In genomic region chr1:12001996-12002493, GRCh38 we compare ENCODE assay signal across 12 cellular contexts. TPM values are rescaled to one million over a fixed set of nuclear protein-coding genes. Genes with fewer than 3 reads are reported as not detected.
A peak's percentile ranks its signal among the peaks of the same experiment; 100 is the strongest.
DNase-seq lines count a peak whose midpoint lies in the region; ATAC-seq and TF ChIP-seq lines count a peak whose summit lies in the region.
"Had no signal": no experiment of that assay in that cellular context is flagged by ENCODE, and none has a peak within 500 bp of the region (broad histone marks: within the 10 kb centered on the region; RNA-seq: fewer than 3 reads in every experiment).

No MANE protein-coding gene starts in this region.

- H3K27me3 ChIP-seq in Caco-2 (replicated peaks; ENCODE audit: control insufficient read depth, insufficient read depth, low read length) (no peaks in the 10 kb centered on the region), transverse colon (no peaks in the 10 kb centered on the region), dorsolateral prefrontal cortex (no peaks in the 10 kb centered on the region)
- H3K27me3 ChIP-seq: body of pancreas, stomach had no signal

- POLR2A ChIA-PET in Caco-2 (lab: Charles Lee) = no interaction called here

- H3K4me1 Mint-ChIP-seq in Caco-2 (ENCODE audit: low read depth, unreplicated experiment) = no peaks in the 10 kb centered on the region

- no peak overlapping the region for H3K4me3 Mint-ChIP-seq in Caco-2 (ENCODE audit: unreplicated experiment)

- H3K9me3 ChIP-seq in Caco-2 (no peaks in the 10 kb centered on the region), transverse colon (no peaks in the 10 kb centered on the region)
- H3K9me3 ChIP-seq: body of pancreas, prostate gland, stomach had no signal

- H3K4me1 ChIP-seq in Caco-2 (no peaks in the 10 kb centered on the region), transverse colon (no peaks in the 10 kb centered on the region)
- H3K4me1 ChIP-seq: body of pancreas, prostate gland, stomach had no signal

- no peak for TF ChIP-seq EP300 in transverse colon (IDR thresholded peaks at IDR 0.05; ENCODE audit: low read depth)

- intact Hi-C loops in Caco-2 (cut with micrococcal nuclease; ENCODE audit: unreplicated experiment) = no loop called here
- intact Hi-C loops in left colon (cut with DNase I, micrococcal nuclease) = no loop called here
- intact Hi-C loops in transverse colon (cut with DNase I; ENCODE audit: low total_unique reads) = no loop called here
- intact Hi-C loops in dorsolateral prefrontal cortex (cut with DNase I) = no loop called here

- peaks cover 79% of the 10 kb centered on the region for H3K36me3 Mint-ChIP-seq in Caco-2 (ENCODE audit: insufficient read depth, unreplicated experiment)

- no peak overlapping the region for H3K4me3 ChIP-seq in Caco-2 (ENCODE audit: low read depth, low read length)
- no peak overlapping the region for H3K4me3 ChIP-seq in choroid plexus epithelial cell (ENCODE audit: low read depth, low read length)
- no peak overlapping the region for H3K4me3 ChIP-seq in transverse colon
- no peak overlapping the region for H3K4me3 ChIP-seq in dorsolateral prefrontal cortex
- H3K4me3 ChIP-seq: body of pancreas, prostate gland, stomach had no signal

- peaks cover 6% of the 10 kb centered on the region for H3K36me3 ChIP-seq in Caco-2 (ENCODE audit: control insufficient read depth, insufficient read depth, low read length)
- H3K36me3 ChIP-seq in transverse colon = peaks cover 0 to 89% (median 43%) of the 10 kb centered on the region in 4 donors

- in situ Hi-C loops in transverse colon (cut with MboI; ENCODE audit: low pct_ligation_motif_present in 1 of 4, low pct_unique_long_range_greater_than_20kb in 1 of 4, low sequenced_read_pairs in 3 of 4) = no loop called here

- no peak for TF ChIP-seq POLR2A in transverse colon (IDR thresholded peaks at IDR 0.05)

- H3K27ac Mint-ChIP-seq in Caco-2 (ENCODE audit: unreplicated experiment) = peak overlapping the region; percentile 28

- H3K27me3 Mint-ChIP-seq in Caco-2 (ENCODE audit: insufficient read depth, unreplicated experiment) = no peaks in the 10 kb centered on the region

- WGBS in transverse colon (ENCODE audit: low coverage in 1 of 2), 2 donors = 90% methylated on average over 10 of the region's 10 CpGs; no CpG with 5 or more reads in 1 of the 2 donors

- H3K9me3 Mint-ChIP-seq in Caco-2 (ENCODE audit: unreplicated experiment) = no peaks in the 10 kb centered on the region

- CTCF ChIA-PET in Caco-2 (lab: Charles Lee) = no interaction called here

- DNase-seq in Caco-2 (no peak), M059J (ENCODE audit: low read depth) (peak; percentile 81), choroid plexus epithelial cell (ENCODE audit: low read depth) (peak; percentile 33), left colon (no peak), transverse colon (no peak), dorsolateral prefrontal cortex (no peak)
- DNase-seq: stomach had no signal

- ATAC-seq in left colon (peak; percentile 62), GM19463 (IDR thresholded peaks at IDR 0.05; ENCODE audit: unreplicated experiment) (no peak), HG03095 (IDR thresholded peaks at IDR 0.05; ENCODE audit: unreplicated experiment) (no peak)
- ATAC-seq: body of pancreas had no signal

- TF ChIP-seq CTCF in Caco-2 (IDR thresholded peaks at IDR 0.05; ENCODE audit: insufficient read depth in 1 of 2, low read depth in 1 of 2, low read length in 1 of 2, severe bottlenecking in 1 of 2, unreplicated experiment in 1 of 2) = no peak
- TF ChIP-seq CTCF in choroid plexus epithelial cell (conservative IDR thresholded peaks at IDR 0.05; ENCODE audit: low read depth, low read length) = no peak
- TF ChIP-seq CTCF in transverse colon (IDR thresholded peaks at IDR 0.05) = no peak
- no peak for TF ChIP-seq CTCF in dorsolateral prefrontal cortex (IDR thresholded peaks at IDR 0.05 in 54 of 56, conservative IDR thresholded peaks at IDR 0.05 in 2 of 56; ENCODE audit: low read depth in 1 of 56, partially characterized antibody in 56 of 56)

- H3K27ac ChIP-seq in transverse colon (no peak overlapping the region), dorsolateral prefrontal cortex (no peak overlapping the region)
- H3K27ac ChIP-seq: body of pancreas, KMS-11, prostate gland, stomach had no signal

- BruUV-seq in Caco-2 (replicated peaks; lab: Mats Ljungman, UMichigan) = no TSS peak

RNA-seq across cellular contexts. Expression of gene MIIP, which starts 17.3 kb away (rescaled TPM):
- total RNA-seq in Caco-2 (2022) (38.6 and 41.0 TPM in 2 replicates), left colon (10 to 100 TPM; 16.2 to 22.9 TPM), transverse colon (10 to 100 TPM; 24.4 to 33.6 (median 27.7) TPM), dorsolateral prefrontal cortex (10 to 100 TPM; 16.3 to 37.8 (median 24.3) TPM)
- 16.3 and 26.0 TPM in 2 replicates for total RNA-seq in M059J (2014; rRNA removed; shearing (Covaris generic))

RNA-seq across cellular contexts. Expression of gene MFN2, which starts 21.8 kb away (rescaled TPM):
- total RNA-seq in Caco-2 (2022) (73.9 and 74.1 TPM in 2 replicates), left colon (10 to 100 TPM; 93.9 to 99.6 TPM), transverse colon (10 to 100 TPM; 72.1 to 92.8 (median 75.6) TPM), dorsolateral prefrontal cortex (100 to 1,000 TPM; 107 to 182 (median 141) TPM)
- 47.1 and 81.5 TPM in 2 replicates for total RNA-seq in M059J (2014; rRNA removed; shearing (Covaris generic))

Comparison
In these comparisons a context has a peak if more than half of its experiments do, and no peak if none do; other contexts are left out.
1. DNase-seq: peak in M059J (single experiment) and choroid plexus epithelial cell (single experiment); none in Caco-2 (0 of 2), left colon (0 of 2), transverse colon (single experiment) and dorsolateral prefrontal cortex (0 of 10).